8 cellular contexts compared by ENCODE assay signal in the genomic region with DNA sequence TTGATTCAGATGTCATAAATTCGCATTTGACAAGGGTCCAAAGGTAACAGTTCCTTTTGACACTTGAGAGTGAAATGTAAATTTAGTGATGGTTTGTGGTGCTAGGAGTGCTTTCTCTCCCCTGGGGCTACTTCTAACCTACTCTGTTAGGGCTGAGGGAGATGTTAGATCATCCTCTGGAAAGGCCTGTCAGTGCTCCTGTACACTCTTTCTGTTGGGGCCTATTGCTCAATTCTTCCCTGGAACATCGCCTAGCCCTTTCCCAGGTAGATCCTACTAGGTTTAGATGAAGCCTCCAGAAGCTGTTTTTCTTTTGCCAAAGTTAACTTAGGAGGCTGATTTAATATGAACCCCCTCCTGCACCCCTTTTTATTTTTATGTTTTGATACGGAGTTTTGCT. TPM values are rescaled to one million over a fixed set of nuclear protein-coding genes. Genes with fewer than 3 reads are reported as not detected.
DNase-seq lines count a peak whose midpoint lies in the region; ATAC-seq, FAIRE-seq and TF ChIP-seq lines count a peak whose summit lies in the region.

No MANE protein-coding gene starts in this region.

- no peak overlapping the region for H3K4me3 ChIP-seq in endothelial cell of umbilical vein (replicated peaks in 1 of 3; ENCODE audit: insufficient read depth in 1 of 3, low read depth in 1 of 3, low read length in 3 of 3)
- H3K4me3 ChIP-seq in stomach smooth muscle (ENCODE audit: low read length in 2 of 2), result peak overlapping the region; percentile 78 to 89

- dilution Hi-C loops in endothelial cell of umbilical vein (cut with MboI; ENCODE audit: extremely low pct_ligation_motif_present, low sequenced_read_pairs), result no loop called here

- H3K4me1 ChIP-seq in endothelial cell of umbilical vein (ENCODE audit: control insufficient read depth, extremely low read depth, insufficient read depth, low read length), result peaks cover 8% of the 10 kb centered on the region
- peaks cover 14% of the 10 kb centered on the region for H3K4me1 ChIP-seq in stomach smooth muscle (ENCODE audit: control insufficient read depth, insufficient read depth, low read length)

- H3K9ac ChIP-seq in endothelial cell of umbilical vein (replicated peaks; ENCODE audit: extremely low read depth, insufficient read depth, low read length) (no peak overlapping the region), stomach smooth muscle (ENCODE audit: low read length in 2 of 2) (peak overlapping the region; percentile 58 to 80)

- H3K36me3 ChIP-seq in endothelial cell of umbilical vein (ENCODE audit: control insufficient read depth in 2 of 2, extremely low read depth in 1 of 2, insufficient read depth in 2 of 2, low read length in 2 of 2), result no peaks in the 10 kb centered on the region
- H3K36me3 ChIP-seq in stomach smooth muscle (ENCODE audit: control insufficient read depth in 2 of 2, insufficient read depth in 2 of 2, low read length in 2 of 2), result peaks cover 0 to 5% of the 10 kb centered on the region in 2 donors

- no peak for DNase-seq in T-helper 2 cell treated with Interferon-gamma antibody and Interleukin-4, amounts not matched to agents 5 μg/mL and 100 μg/mL, for 36 hours (ENCODE audit: low spot score)
- DNase-seq in T-helper 2 cell (no peak), NCI-H526 treated with DMSO at 0.1 percent for 48 hours (lab: John Stamatoyannopoulos, UW) (peak; percentile 43), endothelial cell of umbilical vein (ENCODE audit: low read depth, low spot score) (no peak), NCI-H82 (lab: John Stamatoyannopoulos, UW) (no peak)

- no TSS peak for BruUV-seq in endothelial cell of umbilical vein (replicated peaks; lab: Mats Ljungman, UMichigan)

- H3K27ac ChIP-seq in endothelial cell of umbilical vein (ENCODE audit: insufficient read depth, low read depth, low read length) (no peak overlapping the region), stomach smooth muscle (ENCODE audit: low read length) (peak overlapping the region; percentile 74)

- no peaks in the 10 kb centered on the region for H3K27me3 ChIP-seq in endothelial cell of umbilical vein (ENCODE audit: control insufficient read depth in 2 of 2, insufficient read depth in 2 of 2, low read length in 2 of 2)
- no peaks in the 10 kb centered on the region for H3K27me3 ChIP-seq in stomach smooth muscle (ENCODE audit: control insufficient read depth in 1 of 2, insufficient read depth in 2 of 2, low read length in 2 of 2)

- CTCF ChIA-PET in endothelial cell of umbilical vein (lab: Charles Lee), result interaction anchor here (0.8 to 2.0 kb wide), 6 partner anchors 12 to 501 kb away, joined by 3 to 12 read pairs (median 8); partner anchors contain the start of gene STAG1

- H3K36me3 Mint-ChIP-seq in T-helper 2 cell treated with Interferon-gamma antibody and Interleukin-4, amounts not matched to agents 5 μg/mL and 100 μg/mL, for 36 hours (ENCODE audit: low read depth), result peaks cover 4% of the 10 kb centered on the region

- H3K4me3 Mint-ChIP-seq in T-helper 2 cell treated with Interferon-gamma antibody and Interleukin-4, amounts not matched to agents 5 μg/mL and 100 μg/mL, for 36 hours, result peak overlapping the region; percentile 87

- FAIRE-seq in endothelial cell of umbilical vein (lab: Jason Lieb, UNC), result no peak

- no peak overlapping the region for H2AFZ ChIP-seq in endothelial cell of umbilical vein (ENCODE audit: low read depth, low read length)

- H3K4me1 Mint-ChIP-seq in T-helper 2 cell treated with Interferon-gamma antibody and Interleukin-4, amounts not matched to agents 5 μg/mL and 100 μg/mL, for 36 hours (ENCODE audit: low read depth), result peaks cover 16% of the 10 kb centered on the region

- H3K9me1 ChIP-seq in endothelial cell of umbilical vein (replicated peaks; ENCODE audit: control insufficient read depth, extremely low read depth, insufficient read depth, low read length), result no peaks in the 10 kb centered on the region

- ATAC-seq in HG03045 (IDR thresholded peaks at IDR 0.05; ENCODE audit: unreplicated experiment), result no peak
- no peak for ATAC-seq in GM19035 (IDR thresholded peaks at IDR 0.05; ENCODE audit: unreplicated experiment)

- H4K20me1 ChIP-seq in endothelial cell of umbilical vein (replicated peaks; ENCODE audit: control insufficient read depth, extremely low read depth, insufficient read depth, low read length), result no peaks in the 10 kb centered on the region

- H3K9me3 ChIP-seq in endothelial cell of umbilical vein (replicated peaks; ENCODE audit: control insufficient read depth, insufficient read depth, low read length), result no peaks in the 10 kb centered on the region
- H3K9me3 ChIP-seq in stomach smooth muscle (ENCODE audit: control insufficient read depth in 2 of 2, low read length in 2 of 2), result no peaks in the 10 kb centered on the region

- POLR2A ChIA-PET in endothelial cell of umbilical vein (lab: Charles Lee), result interaction anchor here (0.9 kb wide), 1 partner anchor 55 kb away, joined by 3 read pairs; the partner anchor contains the start of gene MSL2

- peak overlapping the region; percentile 72 for H3K27ac Mint-ChIP-seq in T-helper 2 cell treated with Interferon-gamma antibody and Interleukin-4, amounts not matched to agents 5 μg/mL and 100 μg/mL, for 36 hours

- H3K9me3 Mint-ChIP-seq in T-helper 2 cell treated with Interferon-gamma antibody and Interleukin-4, amounts not matched to agents 5 μg/mL and 100 μg/mL, for 36 hours, result no peaks in the 10 kb centered on the region

- no peak for TF ChIP-seq POLR2A in endothelial cell of umbilical vein (IDR thresholded peaks at IDR 0.05; ENCODE audit: low read depth, low read length)

- H3K79me2 ChIP-seq in endothelial cell of umbilical vein (ENCODE audit: control insufficient read depth, insufficient read depth, low read length), result peaks cover 7% of the 10 kb centered on the region

- peak overlapping the region; percentile 82 for H3K4me2 ChIP-seq in endothelial cell of umbilical vein (ENCODE audit: insufficient read depth, low read length)

- intact Hi-C loops in endothelial cell of umbilical vein (cut with micrococcal nuclease), result loop anchor here (10.0 kb wide), 1 partner anchor 763 kb away; no protein-coding TSS in a partner anchor

- H3K27me3 Mint-ChIP-seq in T-helper 2 cell treated with Interferon-gamma antibody and Interleukin-4, amounts not matched to agents 5 μg/mL and 100 μg/mL, for 36 hours (ENCODE audit: low read depth), result no peaks in the 10 kb centered on the region

- TF ChIP-seq CTCF in endothelial cell of umbilical vein (IDR thresholded peaks at IDR 0.05; ENCODE audit: extremely low read depth in 1 of 2, insufficient read depth in 1 of 2, low read depth in 1 of 2, low read length in 2 of 2), result no peak

TF ChIP-seq in endothelial cell of umbilical vein, 7 proteins besides CTCF, POLR2A, EP300 and RAD21:
- no peak for TF ChIP-seq MAX (IDR thresholded peaks at IDR 0.05; ENCODE audit: insufficient read depth, insufficient read length)
- no peak for TF ChIP-seq FOS (IDR thresholded peaks at IDR 0.05; ENCODE audit: borderline replicate concordance, insufficient read depth, low read length)
- TF ChIP-seq JUN (IDR thresholded peaks at IDR 0.05; ENCODE audit: borderline replicate concordance, insufficient read depth, insufficient read length, low read depth), result no peak
- no peak for TF ChIP-seq EZH2 (IDR thresholded peaks at IDR 0.05; ENCODE audit: borderline replicate concordance, low read depth, low read length, severe bottlenecking)
- no peak for TF ChIP-seq MYC (IDR thresholded peaks at IDR 0.05; ENCODE audit: low read depth, low read length)
- no peak for TF ChIP-seq GATA2 (IDR thresholded peaks at IDR 0.05; ENCODE audit: insufficient read depth, insufficient read length, low read depth, low read length)
- no peak for TF ChIP-seq POLR2AphosphoS5 (IDR thresholded peaks at IDR 0.05; ENCODE audit: insufficient read depth, low read depth, low read length)

RNA-seq across cellular contexts. Expression of gene PCCB, which starts 1.4 kb away (rescaled TPM):
- 28.6 and 35.4 TPM in 2 replicates for total RNA-seq in endothelial cell of umbilical vein
- 34.3 and 36.5 TPM in 2 replicates for polyA plus RNA-seq in endothelial cell of umbilical vein
- polyA plus RNA-seq in endothelial cell of umbilical vein (2011; cell fraction: cytosol; rRNA removed), result 35.9 and 36.3 TPM in 2 replicates
- 31.0 and 33.1 TPM in 2 replicates for polyA plus RNA-seq in endothelial cell of umbilical vein (2011; cell fraction: nucleus; rRNA removed)
- polyA plus RNA-seq in endothelial cell of umbilical vein (2012), result 30.3 and 34.4 TPM in 2 replicates
- 40.9 and 57.3 TPM in 2 replicates for polyA minus RNA-seq in endothelial cell of umbilical vein
- 36.8 TPM for polyA minus RNA-seq in endothelial cell of umbilical vein (2011; cell fraction: cytosol; rRNA and poly(A)+ RNA removed)
- polyA minus RNA-seq in endothelial cell of umbilical vein (2011; cell fraction: nucleus; rRNA and poly(A)+ RNA removed), result 12.1 and 17.6 TPM in 2 replicates

RNA-seq across cellular contexts. Expression of gene MSL2, which starts 55.4 kb away (rescaled TPM):
- 21.9 and 23.7 TPM in 2 replicates for total RNA-seq in endothelial cell of umbilical vein
- polyA plus RNA-seq in endothelial cell of umbilical vein, result 4.3 and 6.7 TPM in 2 replicates
- polyA plus RNA-seq in endothelial cell of umbilical vein (2011; cell fraction: cytosol; rRNA removed), result 4.5 and 5.7 TPM in 2 replicates
- polyA plus RNA-seq in endothelial cell of umbilical vein (2011; cell fraction: nucleus; rRNA removed), result 5.0 and 8.0 TPM in 2 replicates
- 8.4 and 14.1 TPM in 2 replicates for polyA plus RNA-seq in endothelial cell of umbilical vein (2012)
- polyA minus RNA-seq in endothelial cell of umbilical vein, result 14.3 and 17.7 TPM in 2 replicates
- polyA minus RNA-seq in endothelial cell of umbilical vein (2011; cell fraction: cytosol; rRNA and poly(A)+ RNA removed), result 12.2 TPM
- 14.3 and 17.6 TPM in 2 replicates for polyA minus RNA-seq in endothelial cell of umbilical vein (2011; cell fraction: nucleus; rRNA and poly(A)+ RNA removed)

Comparison
In these comparisons a context has a peak if more than half of its experiments do, and no peak if none do; other contexts are left out.
1. H3K4me3 ChIP-seq: peak in stomach smooth muscle (2 of 2); none in endothelial cell of umbilical vein (0 of 3).